Comparison of ENCODE assay signal across 18 cellular contexts in genomic region chr10:59373071-59373470, GRCh38. TPM values are rescaled to one million over a fixed set of nuclear protein-coding genes. Genes with fewer than 3 reads are reported as not detected.
"Had no signal": no experiment of that assay in that cellular context is flagged by ENCODE, and none has a peak within 500 bp of the region (broad histone marks: within the 10 kb centered on the region; RNA-seq: fewer than 3 reads in every experiment).

No MANE protein-coding gene starts in this region.

- ATAC-seq: activated naive CD4-positive, alpha-beta T cell treated with anti-CD3 and anti-CD28 coated beads, Interleukin-2, amount 50 U/mL, for 72 hours; left colon; natural killer cell treated with Interleukin-12 subunit alpha and Interleukin-12 subunit beta and Interleukin-15 and Interleukin-18, amount 100 ng/mL, for 72 hours; stimulated activated naive CD8-positive, alpha-beta T cell treated with anti-CD3 and anti-CD28 coated beads, Interleukin-15, amount 100 ng/mL, for 72 hours had no signal

- H3K9me3 ChIP-seq: psoas muscle had no signal

- H3K4me3 ChIP-seq: psoas muscle had no signal

- DNase-seq: activated CD4-positive, alpha-beta T cell treated with anti-CD3 and anti-CD28 coated beads, Interleukin-2, amount 50 U/mL, for 4 hours; activated CD4-positive, CD25-positive, alpha-beta regulatory T cell treated with anti-CD3 and anti-CD28 coated beads, Interleukin-2, amount 50 U/mL, for 72 hours; activated effector memory CD4-positive, alpha-beta T cell treated with Interleukin-2 at 50 U/mL for 16 hours; activated T-cell treated with anti-CD3 and anti-CD28 coated beads, Interleukin-2, amount 50 U/mL, for 1 hour; effector memory CD4-positive, alpha-beta T cell; glutamatergic neuron; left colon; nucleus accumbens; psoas muscle; stimulated activated CD4-positive, alpha-beta T cell treated with anti-CD3 and anti-CD28 coated beads, Interleukin-15, amount 100 ng/mL, for 24 hours; stimulated activated CD4-positive, alpha-beta T cell treated with anti-CD3 and anti-CD28 coated beads, Interleukin-4, amount 100 ng/mL, for 4 hours; stimulated activated naive CD8-positive, alpha-beta T cell treated with anti-CD3 and anti-CD28 coated beads, Interleukin-15, amount 100 ng/mL, for 72 hours; SW 1271 had no signal

- H3K27ac ChIP-seq: epithelial cell of prostate, psoas muscle had no signal

- FAIRE-seq: bronchial epithelial cell, urothelium cell line had no signal

RNA-seq across cellular contexts. Expression of gene FAM13C, which starts 10.7 kb away (rescaled TPM):
- total RNA-seq: natural killer cell treated with Interleukin-12 subunit alpha and Interleukin-12 subunit beta and Interleukin-15 and Interleukin-18, amount 100 ng/mL, for 72 hours had no signal
